In the genomic region with DNA sequence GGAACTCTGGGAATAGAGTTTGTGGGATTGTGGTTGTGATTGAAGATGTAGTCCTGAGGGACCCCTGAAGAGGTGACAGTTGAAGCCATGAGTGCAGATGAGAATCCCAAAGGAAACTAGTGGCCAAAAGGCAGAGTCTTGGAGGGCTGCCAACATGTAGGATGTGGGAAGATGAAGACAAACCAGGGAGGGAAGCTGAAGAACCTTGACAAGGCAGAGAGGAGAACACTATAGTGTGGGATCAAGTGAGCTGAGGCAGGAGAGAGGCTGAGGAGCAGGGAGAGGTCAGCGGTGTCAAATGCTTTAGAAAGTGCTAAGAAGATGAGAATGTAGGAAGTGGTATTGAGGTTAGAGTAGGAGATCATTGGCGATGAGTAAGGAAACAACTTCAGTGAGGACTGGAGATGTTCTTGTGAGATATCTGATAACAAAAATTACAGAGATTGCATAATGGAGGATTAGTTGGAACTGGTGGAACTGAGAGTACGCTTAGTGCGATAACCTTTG, we compare ENCODE assay signal across 10 cellular contexts.
DNase-seq lines count a peak whose midpoint lies in the region; ATAC-seq lines count a peak whose summit lies in the region.
"Had no signal": no experiment of that assay in that cellular context is flagged by ENCODE, and none has a peak within 500 bp of the region (broad histone marks: within the 10 kb centered on the region; RNA-seq: fewer than 3 reads in every experiment).

No MANE protein-coding gene starts in this region.

- peak; percentile 68 for DNase-seq in AG08395 (ENCODE audit: low spot score)
- DNase-seq in HS-27A (ENCODE audit: low read depth): peak; percentile 96
- peak; percentile 59 to 80 for DNase-seq in SW 1271 (lab: John Stamatoyannopoulos, UW)
- DNase-seq in hepatic stellate cell (ENCODE audit: low spot score): peak; percentile 66
- DNase-seq in NCI-H774 (lab: John Stamatoyannopoulos, UW): no peak
- no peak for DNase-seq in NCI-H1694 (lab: John Stamatoyannopoulos, UW)
- DNase-seq: activated CD4-positive, alpha-beta T cell treated with anti-CD3 and anti-CD28 coated beads, Interleukin-2, amount 50 U/mL, for 1 hour; Karpas-422 had no signal

- ATAC-seq in HG02623 (IDR thresholded peaks at IDR 0.05; ENCODE audit: unreplicated experiment): no peak
- ATAC-seq in HG03354 (IDR thresholded peaks at IDR 0.05; ENCODE audit: poor library complexity, severe bottlenecking, unreplicated experiment): no peak

Comparison
In these comparisons a context has a peak if more than half of its experiments do, and no peak if none do; other contexts are left out.
1. DNase-seq: peak in AG08395 (single experiment), HS-27A (single experiment), SW 1271 (2 of 2) and hepatic stellate cell (single experiment); none in NCI-H774 (single experiment) and NCI-H1694 (single experiment).